Comparison of ENCODE assay signal across 13 cellular contexts in the genomic region with DNA sequence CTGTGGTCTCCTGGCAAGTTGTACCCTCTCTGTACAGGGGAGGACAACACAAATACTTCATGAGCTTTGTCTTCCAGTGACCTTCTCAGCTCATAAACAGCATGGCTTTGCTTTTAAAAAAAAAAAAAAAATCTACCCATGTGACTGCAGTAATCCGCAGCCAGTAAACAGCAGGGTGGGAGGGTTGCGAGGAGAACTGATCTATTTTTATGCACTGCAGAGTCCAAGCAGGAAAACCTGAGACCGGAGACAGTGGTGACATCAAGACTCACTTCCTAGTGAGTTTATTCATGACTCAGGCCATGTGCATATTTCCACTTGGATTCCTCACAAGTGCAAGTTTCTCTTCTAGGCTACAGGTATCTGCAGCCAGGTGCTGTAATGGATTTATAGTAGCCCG.
DNase-seq lines count a peak whose midpoint lies in the region; ATAC-seq, FAIRE-seq and TF ChIP-seq lines count a peak whose summit lies in the region.
"Had no signal": no experiment of that assay in that cellular context is flagged by ENCODE, and none has a peak within 500 bp of the region (broad histone marks: within the 10 kb centered on the region; RNA-seq: fewer than 3 reads in every experiment).

No MANE protein-coding gene starts in this region.

- FAIRE-seq in K562 (lab: Jason Lieb, UNC), result no peak
- peak; percentile 92 for FAIRE-seq in islet of Langerhans (lab: Jason Lieb, UNC)

- no peaks in the 10 kb centered on the region for H3K9me1 ChIP-seq in K562 (ENCODE audit: control insufficient read depth, insufficient read depth, low read length)

- TF ChIP-seq CTCF in K562 (IDR thresholded peaks at IDR 0.05 in 2 of 3, conservative IDR thresholded peaks at IDR 0.05 in 1 of 3; ENCODE audit: insufficient read depth in 2 of 3, low read depth in 1 of 3, low read length in 3 of 3), result no peak

- peak; percentile 70 for DNase-seq in A172 (ENCODE audit: low spot score)
- peak; percentile 49 for DNase-seq in KBM-7
- no peak for DNase-seq in K562 (ENCODE audit: extremely low read depth in 1 of 4, low spot score in 3 of 4)
- DNase-seq in SW480 (ENCODE audit: low spot score), result no peak
- DNase-seq in COLO829 (ENCODE audit: low spot score), result no peak
- DNase-seq: activated naive CD4-positive, alpha-beta T cell treated with anti-CD3 and anti-CD28 coated beads for 36 hours; erythroblast; mesendoderm; stimulated activated CD4-positive, alpha-beta T cell treated with anti-CD3 and anti-CD28 coated beads, Interleukin-1b, Interleukin-23, amount 100 ng/mL, for 48 hours had no signal

- TF ChIP-seq RAD21 in K562 (CRISPR knock-in tag; conservative IDR thresholded peaks at IDR 0.05 in 1 of 2, IDR thresholded peaks at IDR 0.05 in 1 of 2), result no peak

- BruUV-seq in K562 (replicated peaks; lab: Mats Ljungman, UMichigan), result no TSS peak

- POLR2A ChIA-PET in K562 (lab: Yijun Ruan, JAX), result interaction anchor here (0.5 to 1.6 kb wide), 4 partner anchors 19 to 37 kb away, joined by 3 to 6 read pairs (median 4); no protein-coding TSS in a partner anchor

- TF ChIP-seq POLR2A in K562 (conservative IDR thresholded peaks at IDR 0.05), result no peak

- no peak overlapping the region for H3K9ac ChIP-seq in K562 (ENCODE audit: insufficient read depth in 1 of 2, low read depth in 2 of 2, low read length in 2 of 2)
- H3K9ac ChIP-seq: BLaER1 treated with 17β-estradiol and CSF1 and Interleukin-3, amounts not matched to agents 10 nM and 100 nM had no signal

- no peaks in the 10 kb centered on the region for H3K9me3 ChIP-seq in K562 (replicated peaks; ENCODE audit: control insufficient read depth, insufficient read depth, low read depth, low read length)
- H3K9me3 ChIP-seq: BLaER1 treated with 17β-estradiol and CSF1 and Interleukin-3, amounts not matched to agents 10 nM and 100 nM had no signal

- H3K4me3 ChIP-seq in K562, result no peak overlapping the region
- H3K4me3 ChIP-seq: BLaER1 treated with 17β-estradiol and CSF1 and Interleukin-3, amounts not matched to agents 10 nM and 100 nM had no signal

- ATAC-seq in K562 (peak; percentile 20; the same call in 1 of the 3 replicates), HG02852 (IDR thresholded peaks at IDR 0.05; ENCODE audit: unreplicated experiment) (no peak), HG02885 (IDR thresholded peaks at IDR 0.05; ENCODE audit: poor library complexity, unreplicated experiment) (no peak)

- H3K4me1 ChIP-seq in K562 (replicated peaks in 1 of 2; ENCODE audit: control insufficient read depth in 2 of 2, insufficient read depth in 2 of 2, low read length in 2 of 2), result no peaks in the 10 kb centered on the region; a peak in 1 of 5 replicates

- H3K27ac ChIP-seq in K562 (ENCODE audit: extremely low read depth, low read depth, low read length), result no peak overlapping the region
- H3K27ac ChIP-seq: BLaER1 treated with 17β-estradiol and CSF1 and Interleukin-3, amounts not matched to agents 10 nM and 100 nM had no signal

- no peak overlapping the region for H3K4me2 ChIP-seq in K562 (ENCODE audit: insufficient read depth, low read length)
- H3K4me2 ChIP-seq: BLaER1 treated with 17β-estradiol and CSF1 and Interleukin-3, amounts not matched to agents 10 nM and 100 nM had no signal

- no peak for TF ChIP-seq EP300 in K562 (IDR thresholded peaks at IDR 0.05; ENCODE audit: low read length)

- CTCF ChIA-PET in K562 (lab: Yijun Ruan, JAX; ENCODE audit: low intra/inter-chr PET ratio), result no interaction called here

- in situ Hi-C loops in KBM-7 (cut with MboI; ENCODE audit: low pct_unique_long_range_greater_than_20kb, low sequenced_read_pairs) (no loop called here), K562 (cut with MboI) (no loop called here)

- no peaks in the 10 kb centered on the region for H4K20me1 ChIP-seq in K562 (replicated peaks; ENCODE audit: control insufficient read depth, insufficient read depth, low read length)

- H3K36me3 ChIP-seq in K562 (ENCODE audit: control insufficient read depth, insufficient read depth, low read length), result peaks cover 6% of the 10 kb centered on the region; the same call in 1 of the 3 replicates

- H2AFZ ChIP-seq in K562 (ENCODE audit: low read depth, low read length), result no peak overlapping the region

- WGBS in K562 (ENCODE audit: insufficient coverage, low coverage, missing lambda C conversion rate), result 84% methylated on average over 4 of the region's 4 CpGs

- no peaks in the 10 kb centered on the region for H3K27me3 ChIP-seq in K562 (ENCODE audit: control insufficient read depth in 2 of 2, insufficient read depth in 2 of 2, low read length in 2 of 2)
- H3K27me3 ChIP-seq: BLaER1 treated with 17β-estradiol and CSF1 and Interleukin-3, amounts not matched to agents 10 nM and 100 nM had no signal

- intact Hi-C loops in K562 (cut with micrococcal nuclease), result no loop called here

- no peaks in the 10 kb centered on the region for H3K79me2 ChIP-seq in K562 (ENCODE audit: control insufficient read depth, insufficient read depth, low read length)

TF ChIP-seq in K562, 482 proteins besides CTCF, POLR2A, EP300 and RAD21:
- TF ChIP-seq ILF3 (IDR thresholded peaks at IDR 0.05; ENCODE audit: borderline replicate concordance) (no peak), ZNF75A (CRISPR knock-in tag; IDR thresholded peaks at IDR 0.05) (no peak), SP2 (IDR thresholded peaks at IDR 0.05; ENCODE audit: extremely low read depth, low read depth, low read length, poor library complexity, severe bottlenecking) (no peak), ZNF384 (IDR thresholded peaks at IDR 0.05; ENCODE audit: low read depth, low read length) (no peak), MBD2 (IDR thresholded peaks at IDR 0.05; ENCODE audit: borderline replicate concordance, low read depth) (no peak), TSC22D4 (tag; IDR thresholded peaks at IDR 0.05) (no peak), MEF2A (IDR thresholded peaks at IDR 0.05; ENCODE audit: control insufficient read depth, low read depth, low read length) (0 out of 2 replicates have a peak, but pooled peaks have one; percentile 20), ELF1 (tag; IDR thresholded peaks at IDR 0.05) (no peak)
- TF ChIP-seq, protein P1, sequence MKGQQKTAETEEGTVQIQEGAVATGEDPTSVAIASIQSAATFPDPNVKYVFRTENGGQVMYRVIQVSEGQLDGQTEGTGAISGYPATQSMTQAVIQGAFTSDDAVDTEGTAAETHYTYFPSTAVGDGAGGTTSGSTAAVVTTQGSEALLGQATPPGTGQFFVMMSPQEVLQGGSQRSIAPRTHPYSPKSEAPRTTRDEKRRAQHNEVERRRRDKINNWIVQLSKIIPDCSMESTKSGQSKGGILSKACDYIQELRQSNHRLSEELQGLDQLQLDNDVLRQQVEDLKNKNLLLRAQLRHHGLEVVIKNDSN (CRISPR knock-in tag; IDR thresholded peaks at IDR 0.05), result peak; percentile 31; the same call in 1 of the 2 replicates
- TF ChIP-seq, protein P2, sequence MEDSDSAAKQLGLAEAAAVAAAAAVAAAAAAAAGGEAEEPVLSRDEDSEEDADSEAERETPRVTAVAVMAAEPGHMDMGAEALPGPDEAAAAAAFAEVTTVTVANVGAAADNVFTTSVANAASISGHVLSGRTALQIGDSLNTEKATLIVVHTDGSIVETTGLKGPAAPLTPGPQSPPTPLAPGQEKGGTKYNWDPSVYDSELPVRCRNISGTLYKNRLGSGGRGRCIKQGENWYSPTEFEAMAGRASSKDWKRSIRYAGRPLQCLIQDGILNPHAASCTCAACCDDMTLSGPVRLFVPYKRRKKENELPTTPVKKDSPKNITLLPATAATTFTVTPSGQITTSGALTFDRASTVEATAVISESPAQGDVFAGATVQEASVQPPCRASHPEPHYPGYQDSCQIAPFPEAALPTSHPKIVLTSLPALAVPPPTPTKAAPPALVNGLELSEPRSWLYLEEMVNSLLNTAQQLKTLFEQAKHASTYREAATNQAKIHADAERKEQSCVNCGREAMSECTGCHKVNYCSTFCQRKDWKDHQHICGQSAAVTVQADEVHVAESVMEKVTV (CRISPR knock-in tag; IDR thresholded peaks at IDR 0.05), result no peak
- TF ChIP-seq, protein P3, sequence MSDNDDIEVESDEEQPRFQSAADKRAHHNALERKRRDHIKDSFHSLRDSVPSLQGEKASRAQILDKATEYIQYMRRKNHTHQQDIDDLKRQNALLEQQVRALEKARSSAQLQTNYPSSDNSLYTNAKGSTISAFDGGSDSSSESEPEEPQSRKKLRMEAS (CRISPR knock-in tag; IDR thresholded peaks at IDR 0.05), result peak; percentile 38; the same call in 1 of the 2 replicates
- TF ChIP-seq, protein P4, sequence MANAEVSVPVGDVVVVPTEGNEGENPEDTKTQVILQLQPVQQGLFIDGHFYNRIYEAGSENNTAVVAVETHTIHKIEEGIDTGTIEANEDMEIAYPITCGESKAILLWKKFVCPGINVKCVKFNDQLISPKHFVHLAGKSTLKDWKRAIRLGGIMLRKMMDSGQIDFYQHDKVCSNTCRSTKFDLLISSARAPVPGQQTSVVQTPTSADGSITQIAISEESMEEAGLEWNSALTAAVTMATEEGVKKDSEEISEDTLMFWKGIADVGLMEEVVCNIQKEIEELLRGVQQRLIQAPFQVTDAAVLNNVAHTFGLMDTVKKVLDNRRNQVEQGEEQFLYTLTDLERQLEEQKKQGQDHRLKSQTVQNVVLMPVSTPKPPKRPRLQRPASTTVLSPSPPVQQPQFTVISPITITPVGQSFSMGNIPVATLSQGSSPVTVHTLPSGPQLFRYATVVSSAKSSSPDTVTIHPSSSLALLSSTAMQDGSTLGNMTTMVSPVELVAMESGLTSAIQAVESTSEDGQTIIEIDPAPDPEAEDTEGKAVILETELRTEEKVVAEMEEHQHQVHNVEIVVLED (CRISPR knock-in tag; IDR thresholded peaks at IDR 0.05), result no peak

Comparison
In these comparisons a context has a peak if more than half of its experiments do, and no peak if none do; other contexts are left out.
1. DNase-seq: peak in A172 (single experiment) and KBM-7 (single experiment); none in K562 (0 of 4), SW480 (single experiment) and COLO829 (single experiment).